Comparison of ENCODE assay signal across 2 cellular contexts in genomic region chr18:59721214-59721613, GRCh38.
A peak's percentile ranks its signal among the peaks of the same experiment; 100 is the strongest.
TF ChIP-seq lines count a peak whose summit lies in the region.

No MANE protein-coding gene starts in this region.

TF ChIP-seq in SK-N-SH, 30 proteins besides CTCF, POLR2A, EP300 and RAD21:
- TF ChIP-seq JUND (IDR thresholded peaks at IDR 0.05) (no peak), YY1 (IDR thresholded peaks at IDR 0.05; ENCODE audit: low read depth) (no peak), NRF1 (IDR thresholded peaks at IDR 0.05; ENCODE audit: low read depth, low read length) (no peak)
- TF ChIP-seq, protein P1, sequence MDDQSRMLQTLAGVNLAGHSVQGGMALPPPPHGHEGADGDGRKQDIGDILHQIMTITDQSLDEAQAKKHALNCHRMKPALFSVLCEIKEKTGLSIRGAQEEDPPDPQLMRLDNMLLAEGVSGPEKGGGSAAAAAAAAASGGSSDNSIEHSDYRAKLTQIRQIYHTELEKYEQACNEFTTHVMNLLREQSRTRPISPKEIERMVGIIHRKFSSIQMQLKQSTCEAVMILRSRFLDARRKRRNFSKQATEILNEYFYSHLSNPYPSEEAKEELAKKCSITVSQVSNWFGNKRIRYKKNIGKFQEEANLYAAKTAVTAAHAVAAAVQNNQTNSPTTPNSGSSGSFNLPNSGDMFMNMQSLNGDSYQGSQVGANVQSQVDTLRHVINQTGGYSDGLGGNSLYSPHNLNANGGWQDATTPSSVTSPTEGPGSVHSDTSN (IDR thresholded peaks at IDR 0.05), result 0 out of 2 replicates have a peak, but pooled peaks have one; percentile 36

TF ChIP-seq in SK-N-SH treated with all-trans-retinoic acid at 6 μM for 48 hours, 23 proteins besides CTCF, POLR2A, EP300 and RAD21:
- TF ChIP-seq CREB5 (CRISPR knock-in tag; IDR thresholded peaks at IDR 0.05; ENCODE audit: low read depth), result no peak
- TF ChIP-seq PPARA (CRISPR knock-in tag; IDR thresholded peaks at IDR 0.05; ENCODE audit: borderline replicate concordance), result no peak
- no peak for TF ChIP-seq ZNF70 (CRISPR knock-in tag; IDR thresholded peaks at IDR 0.05)
TF ChIP-seq in SK-N-SH treated with all-trans-retinoic acid at 6 μM for 48 hours: peak in this region for 0.
